Comparison of ENCODE assay signal across 8 cellular contexts in genomic region chr10:68600041-68600778, GRCh38. TPM values are rescaled to one million over a fixed set of nuclear protein-coding genes. Genes with fewer than 3 reads are reported as not detected.
DNase-seq lines count a peak whose midpoint lies in the region; ATAC-seq lines count a peak whose summit lies in the region.

No MANE protein-coding gene starts in this region.

- no peaks in the 10 kb centered on the region for H3K36me3 ChIP-seq in CD4-positive, alpha-beta memory T cell (ENCODE audit: insufficient read depth, low read length)

- peak overlapping the region; percentile 47 to 88 (median 85) for H3K27ac Mint-ChIP-seq in CD4-positive, alpha-beta memory T cell

- no peaks in the 10 kb centered on the region for H3K27me3 Mint-ChIP-seq in CD4-positive, alpha-beta memory T cell

- peak overlapping the region; percentile 87 to 96 (median 93) for H3K4me3 Mint-ChIP-seq in CD4-positive, alpha-beta memory T cell

- H3K36me3 Mint-ChIP-seq in CD4-positive, alpha-beta memory T cell = peaks cover 9 to 14% of the 10 kb centered on the region in 2 donors

- H3K4me1 ChIP-seq in CD4-positive, alpha-beta memory T cell (ENCODE audit: insufficient read depth, low read length) = peaks cover 29% of the 10 kb centered on the region

- CTCF ChIA-PET in CD4-positive, alpha-beta memory T cell (lab: Charles Lee; ENCODE audit: partially characterized antibody) = interaction anchor here (1.1 to 1.9 kb wide), 2 partner anchors 9 to 50 kb away, joined by 3 to 8 read pairs; no protein-coding TSS in a partner anchor

- H3K27me3 ChIP-seq in CD4-positive, alpha-beta memory T cell (ENCODE audit: insufficient read depth, low read length) = no peaks in the 10 kb centered on the region

- peak; percentile 88 for ATAC-seq in GM19452 (IDR thresholded peaks at IDR 0.05; ENCODE audit: unreplicated experiment)

- no peaks in the 10 kb centered on the region for H3K9me3 ChIP-seq in CD4-positive, alpha-beta memory T cell (ENCODE audit: control insufficient read depth in 1 of 2, low read length in 2 of 2)

- peak overlapping the region; percentile 27 for H3K27ac ChIP-seq in CD4-positive, alpha-beta memory T cell (ENCODE audit: low read depth, low read length)
- peak overlapping the region; percentile 58 for H3K27ac ChIP-seq in epithelial cell of prostate

- peak; percentile 47 to 66 (median 56) for DNase-seq in CD4-positive, alpha-beta memory T cell
- DNase-seq in HK-2 (ENCODE audit: unreplicated experiment) = peak; percentile 63
- peak; percentile 84 for DNase-seq in NCI-H82 treated with DMSO at 0.1 percent for 48 hours (lab: John Stamatoyannopoulos, UW; ENCODE audit: unreplicated experiment)
- peak; percentile 28 for DNase-seq in activated CD8-positive, alpha-beta memory T cell treated with anti-CD3 and anti-CD28 coated beads, Interleukin-2, amount 50 U/mL, for 4 hours
- peak; percentile 29 for DNase-seq in epithelial cell of prostate (ENCODE audit: low read depth, low spot score)
- peak; percentile 88 for DNase-seq in midbrain (lab: John Stamatoyannopoulos, UW)
- DNase-seq in stimulated activated CD8-positive, alpha-beta memory T cell treated with anti-CD3 and anti-CD28 coated beads, Interleukin-4, amount 100 ng/mL, for 48 hours = peak; percentile 59

- POLR2A ChIA-PET in CD4-positive, alpha-beta memory T cell (lab: Charles Lee; ENCODE audit: partially characterized antibody) = interaction anchor here (0.7 to 2.0 kb wide), 8 partner anchors 11 to 389 kb away, joined by 3 to 9 read pairs (median 6); partner anchors contain the start of genes HNRNPH3, KIFBP and TET1

- H3K4me3 ChIP-seq in CD4-positive, alpha-beta memory T cell (ENCODE audit: low read length in 2 of 2) = peak overlapping the region; percentile 67 to 72

- no peaks in the 10 kb centered on the region for H3K9me3 Mint-ChIP-seq in CD4-positive, alpha-beta memory T cell

- H3K4me1 Mint-ChIP-seq in CD4-positive, alpha-beta memory T cell = peaks cover 22 to 42% (median 33%) of the 10 kb centered on the region in 4 donors

- intact Hi-C loops in CD4-positive, alpha-beta memory T cell (cut with micrococcal nuclease) = loop anchor here (1.0 kb wide), 1 partner anchor 40 kb away; the partner anchor contains the start of gene TET1

RNA-seq across cellular contexts. Expression of gene TET1, which starts 40.1 kb away (rescaled TPM):
- total RNA-seq in CD4-positive, alpha-beta memory T cell = 1 to 10 TPM; 1.4 to 1.5 TPM
- polyA plus RNA-seq in CD4-positive, alpha-beta memory T cell = 1 to 10 TPM in 1 of 2 donors, under 1 TPM in 1; 0.71 to 1.0 TPM

Comparison
In these comparisons a context has a peak if more than half of its experiments do, and no peak if none do; other contexts are left out.
1. Peak in every context shown above with its lines: DNase-seq, ATAC-seq, H3K4me3 ChIP-seq and H3K27ac ChIP-seq.
2. DNase-seq: peak in every context shown above with its lines; median percentile 88 in midbrain; 84 in NCI-H82 treated with DMSO at 0.1 percent for 48 hours; 63 in HK-2; 59 in stimulated activated CD8-positive, alpha-beta memory T cell treated with anti-CD3 and anti-CD28 coated beads, Interleukin-4, amount 100 ng/mL, for 48 hours; 56 in CD4-positive, alpha-beta memory T cell; 29 in epithelial cell of prostate; 28 in activated CD8-positive, alpha-beta memory T cell treated with anti-CD3 and anti-CD28 coated beads, Interleukin-2, amount 50 U/mL, for 4 hours.